8 cellular contexts compared by ENCODE assay signal in the genomic region with DNA sequence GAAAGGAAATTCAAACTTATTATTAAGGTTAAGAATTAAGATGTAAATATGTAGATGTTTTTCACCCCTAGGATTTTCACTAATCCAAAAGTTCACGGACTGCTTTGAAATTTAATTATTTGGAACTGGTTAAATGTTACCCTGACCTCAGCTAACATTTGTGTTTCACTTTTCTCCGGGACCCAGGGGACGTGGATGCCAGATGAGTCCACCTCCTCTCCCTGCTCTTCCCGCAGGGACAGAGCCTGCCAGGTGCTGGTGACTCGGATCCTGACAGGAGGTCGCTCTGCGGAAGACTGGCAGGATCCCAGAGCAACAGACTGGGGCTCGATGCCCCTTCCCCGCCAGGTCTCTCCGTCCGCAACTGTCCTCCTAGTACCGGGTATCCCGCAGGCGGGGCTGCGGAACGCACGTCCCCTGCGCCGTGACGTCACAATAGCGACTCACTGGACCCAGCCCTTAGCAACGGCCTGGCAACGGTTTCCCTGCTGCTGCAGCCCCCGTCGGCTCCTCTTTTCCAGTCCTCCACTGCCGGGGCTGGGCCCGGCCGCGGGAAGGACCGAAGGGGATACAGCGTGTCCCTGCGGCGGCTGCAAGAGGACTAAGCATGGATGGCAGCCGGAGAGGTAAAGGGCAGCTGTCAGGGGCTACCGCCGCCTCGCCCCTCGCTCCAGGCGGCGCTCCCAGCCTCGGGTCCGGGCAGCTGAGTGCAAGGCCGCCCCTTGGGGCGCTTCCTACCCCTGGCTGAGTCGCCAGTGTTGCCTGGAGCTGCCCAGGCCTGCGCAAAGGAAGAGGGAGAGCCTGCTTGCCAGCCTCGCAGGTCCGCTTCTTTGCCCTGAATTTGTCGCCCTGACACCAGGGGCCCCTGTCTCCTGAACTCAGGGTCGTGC. TPM values are rescaled to one million over a fixed set of nuclear protein-coding genes. Genes with fewer than 3 reads are reported as not detected.
DNase-seq lines count a peak whose midpoint lies in the region; ATAC-seq and TF ChIP-seq lines count a peak whose summit lies in the region.

A gene with protein sequence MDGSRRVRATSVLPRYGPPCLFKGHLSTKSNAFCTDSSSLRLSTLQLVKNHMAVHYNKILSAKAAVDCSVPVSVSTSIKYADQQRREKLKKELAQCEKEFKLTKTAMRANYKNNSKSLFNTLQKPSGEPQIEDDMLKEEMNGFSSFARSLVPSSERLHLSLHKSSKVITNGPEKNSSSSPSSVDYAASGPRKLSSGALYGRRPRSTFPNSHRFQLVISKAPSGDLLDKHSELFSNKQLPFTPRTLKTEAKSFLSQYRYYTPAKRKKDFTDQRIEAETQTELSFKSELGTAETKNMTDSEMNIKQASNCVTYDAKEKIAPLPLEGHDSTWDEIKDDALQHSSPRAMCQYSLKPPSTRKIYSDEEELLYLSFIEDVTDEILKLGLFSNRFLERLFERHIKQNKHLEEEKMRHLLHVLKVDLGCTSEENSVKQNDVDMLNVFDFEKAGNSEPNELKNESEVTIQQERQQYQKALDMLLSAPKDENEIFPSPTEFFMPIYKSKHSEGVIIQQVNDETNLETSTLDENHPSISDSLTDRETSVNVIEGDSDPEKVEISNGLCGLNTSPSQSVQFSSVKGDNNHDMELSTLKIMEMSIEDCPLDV (plus strand): TSS at position 446 of the 890 bp plus-strand sequence. CDS start 162 bp downstream, at position 608.

- H3K27ac ChIP-seq in temporal lobe (ENCODE audit: low read depth, low read length) = peak within 1 kb of the TSS; percentile 78

- peak within 1 kb of the TSS; percentile 93 for H3K4me3 Mint-ChIP-seq in activated naive CD8-positive, alpha-beta T cell treated with anti-CD3 and anti-CD28 coated beads for 36 hours
- H3K4me3 Mint-ChIP-seq in glutamatergic neuron (ENCODE audit: unreplicated experiment) = peak within 1 kb of the TSS; percentile 93

- H3K27ac Mint-ChIP-seq in activated naive CD8-positive, alpha-beta T cell treated with anti-CD3 and anti-CD28 coated beads for 36 hours = peak within 1 kb of the TSS; percentile 79
- peak within 1 kb of the TSS; percentile 94 for H3K27ac Mint-ChIP-seq in glutamatergic neuron (ENCODE audit: unreplicated experiment)

- H3K4me3 ChIP-seq in GM08714 (ENCODE audit: low read length) (peak within 1 kb of the TSS; percentile 98), HFF-Myc (replicated peaks; ENCODE audit: low read depth, low read length) (peak within 1 kb of the TSS; percentile 91)

- ATAC-seq in SK-N-SH treated with all-trans-retinoic acid at 6 μM for 48 hours (peak; percentile 98), omental fat pad (ENCODE audit: low FRiP score) (peak; percentile 97)

- H3K9me3 Mint-ChIP-seq in activated naive CD8-positive, alpha-beta T cell treated with anti-CD3 and anti-CD28 coated beads for 36 hours = no peaks in the 10 kb centered on the region
- peaks cover 1% of the 10 kb centered on the region for H3K9me3 Mint-ChIP-seq in glutamatergic neuron (ENCODE audit: unreplicated experiment)

- H3K27me3 Mint-ChIP-seq in activated naive CD8-positive, alpha-beta T cell treated with anti-CD3 and anti-CD28 coated beads for 36 hours = no peaks in the 10 kb centered on the region
- H3K27me3 Mint-ChIP-seq in glutamatergic neuron (ENCODE audit: unreplicated experiment) = no peaks in the 10 kb centered on the region

- peaks cover 15% of the 10 kb centered on the region for H3K4me1 Mint-ChIP-seq in activated naive CD8-positive, alpha-beta T cell treated with anti-CD3 and anti-CD28 coated beads for 36 hours
- peaks cover 4% of the 10 kb centered on the region for H3K4me1 Mint-ChIP-seq in glutamatergic neuron (ENCODE audit: low read depth, unreplicated experiment)

- DNase-seq in HFF-Myc (ENCODE audit: extremely low read depth, low read depth) (peak; percentile 61), MV-4-11 (lab: John Stamatoyannopoulos, UW) (peak; percentile 74), glutamatergic neuron (peak; percentile 97), omental fat pad (ENCODE audit: low spot score) (peak; percentile 84)
- peak; percentile 85 for DNase-seq in activated naive CD8-positive, alpha-beta T cell treated with anti-CD3 and anti-CD28 coated beads for 36 hours

- H3K36me3 Mint-ChIP-seq in activated naive CD8-positive, alpha-beta T cell treated with anti-CD3 and anti-CD28 coated beads for 36 hours = no peaks in the 10 kb centered on the region
- H3K36me3 Mint-ChIP-seq in glutamatergic neuron (ENCODE audit: unreplicated experiment) = no peaks in the 10 kb centered on the region

- no peak for TF ChIP-seq CTCF in HFF-Myc (IDR thresholded peaks at IDR 0.05; ENCODE audit: low read depth, low read length, missing control alignments)
- TF ChIP-seq CTCF in glutamatergic neuron (IDR thresholded peaks at IDR 0.05; ENCODE audit: partially characterized antibody, unreplicated experiment) = no peak
- TF ChIP-seq CTCF in omental fat pad (IDR thresholded peaks at IDR 0.05) = no peak

TF ChIP-seq in SK-N-SH treated with all-trans-retinoic acid at 6 μM for 48 hours, 23 proteins besides CTCF, POLR2A, EP300 and RAD21:
- TF ChIP-seq PPARA (CRISPR knock-in tag; IDR thresholded peaks at IDR 0.05; ENCODE audit: borderline replicate concordance) = no peak
- TF ChIP-seq, protein P1, sequence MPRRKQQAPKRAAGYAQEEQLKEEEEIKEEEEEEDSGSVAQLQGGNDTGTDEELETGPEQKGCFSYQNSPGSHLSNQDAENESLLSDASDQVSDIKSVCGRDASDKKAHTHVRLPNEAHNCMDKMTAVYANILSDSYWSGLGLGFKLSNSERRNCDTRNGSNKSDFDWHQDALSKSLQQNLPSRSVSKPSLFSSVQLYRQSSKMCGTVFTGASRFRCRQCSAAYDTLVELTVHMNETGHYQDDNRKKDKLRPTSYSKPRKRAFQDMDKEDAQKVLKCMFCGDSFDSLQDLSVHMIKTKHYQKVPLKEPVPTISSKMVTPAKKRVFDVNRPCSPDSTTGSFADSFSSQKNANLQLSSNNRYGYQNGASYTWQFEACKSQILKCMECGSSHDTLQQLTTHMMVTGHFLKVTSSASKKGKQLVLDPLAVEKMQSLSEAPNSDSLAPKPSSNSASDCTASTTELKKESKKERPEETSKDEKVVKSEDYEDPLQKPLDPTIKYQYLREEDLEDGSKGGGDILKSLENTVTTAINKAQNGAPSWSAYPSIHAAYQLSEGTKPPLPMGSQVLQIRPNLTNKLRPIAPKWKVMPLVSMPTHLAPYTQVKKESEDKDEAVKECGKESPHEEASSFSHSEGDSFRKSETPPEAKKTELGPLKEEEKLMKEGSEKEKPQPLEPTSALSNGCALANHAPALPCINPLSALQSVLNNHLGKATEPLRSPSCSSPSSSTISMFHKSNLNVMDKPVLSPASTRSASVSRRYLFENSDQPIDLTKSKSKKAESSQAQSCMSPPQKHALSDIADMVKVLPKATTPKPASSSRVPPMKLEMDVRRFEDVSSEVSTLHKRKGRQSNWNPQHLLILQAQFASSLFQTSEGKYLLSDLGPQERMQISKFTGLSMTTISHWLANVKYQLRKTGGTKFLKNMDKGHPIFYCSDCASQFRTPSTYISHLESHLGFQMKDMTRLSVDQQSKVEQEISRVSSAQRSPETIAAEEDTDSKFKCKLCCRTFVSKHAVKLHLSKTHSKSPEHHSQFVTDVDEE (CRISPR knock-in tag; IDR thresholded peaks at IDR 0.05) = peak; percentile 33; the same call in 1 of the 2 replicates
- TF ChIP-seq, protein P2, sequence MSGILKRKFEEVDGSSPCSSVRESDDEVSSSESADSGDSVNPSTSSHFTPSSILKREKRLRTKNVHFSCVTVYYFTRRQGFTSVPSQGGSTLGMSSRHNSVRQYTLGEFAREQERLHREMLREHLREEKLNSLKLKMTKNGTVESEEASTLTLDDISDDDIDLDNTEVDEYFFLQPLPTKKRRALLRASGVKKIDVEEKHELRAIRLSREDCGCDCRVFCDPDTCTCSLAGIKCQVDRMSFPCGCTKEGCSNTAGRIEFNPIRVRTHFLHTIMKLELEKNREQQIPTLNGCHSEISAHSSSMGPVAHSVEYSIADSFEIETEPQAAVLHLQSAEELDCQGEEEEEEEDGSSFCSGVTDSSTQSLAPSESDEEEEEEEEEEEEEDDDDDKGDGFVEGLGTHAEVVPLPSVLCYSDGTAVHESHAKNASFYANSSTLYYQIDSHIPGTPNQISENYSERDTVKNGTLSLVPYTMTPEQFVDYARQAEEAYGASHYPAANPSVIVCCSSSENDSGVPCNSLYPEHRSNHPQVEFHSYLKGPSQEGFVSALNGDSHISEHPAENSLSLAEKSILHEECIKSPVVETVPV (CRISPR knock-in tag; IDR thresholded peaks at IDR 0.05) = no peak
- TF ChIP-seq OSR1 (CRISPR knock-in tag; IDR thresholded peaks at IDR 0.05) = no peak
- no peak for TF ChIP-seq TOX (CRISPR knock-in tag; IDR thresholded peaks at IDR 0.05; ENCODE audit: borderline replicate concordance)
TF ChIP-seq in SK-N-SH treated with all-trans-retinoic acid at 6 μM for 48 hours: peak in this region for 1.

RNA-seq across cellular contexts. Expression of the gene that starts here (rescaled TPM):
- total RNA-seq in activated naive CD8-positive, alpha-beta T cell treated with anti-CD3 and anti-CD28 coated beads for 36 hours = 1 to 10 TPM; 2.5 to 3.0 TPM
- total RNA-seq in glutamatergic neuron (ENCODE audit: unreplicated experiment) (17.6 TPM), omental fat pad (10 to 100 TPM in 3 of 4 donors, 1 to 10 TPM in 1; 7.9 to 23.0 (median 14.6) TPM), temporal lobe (54.8 TPM)

Comparison
In these comparisons a context has a peak if more than half of its experiments do, and no peak if none do; other contexts are left out.
1. Peak in every context shown above with its lines: DNase-seq, ATAC-seq, H3K4me3 ChIP-seq and H3K27ac ChIP-seq.